ENCODE assay signal across 37 cellular contexts in the genomic region with DNA sequence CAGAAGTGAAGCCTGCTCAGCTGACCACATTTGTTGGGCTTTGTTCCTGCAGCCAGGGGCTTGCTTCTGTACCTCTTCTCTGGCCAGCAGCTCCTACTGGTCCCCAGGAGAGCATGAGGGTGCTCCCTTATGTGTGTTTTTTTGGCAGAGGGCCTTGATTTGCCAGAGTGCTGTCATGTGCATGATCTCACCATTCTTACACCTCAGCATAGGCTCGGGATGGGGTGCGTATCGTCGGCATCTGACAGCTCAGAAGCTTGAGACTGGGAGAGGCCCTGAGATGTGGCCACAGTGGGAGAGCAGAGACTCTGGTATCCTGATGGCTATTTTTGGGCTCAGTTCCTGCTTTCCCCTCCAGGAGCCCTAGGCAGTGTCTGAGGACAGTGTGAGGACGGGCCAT.
DNase-seq lines count a peak whose midpoint lies in the region; ATAC-seq, FAIRE-seq and TF ChIP-seq lines count a peak whose summit lies in the region.
"Had no signal": no experiment of that assay in that cellular context is flagged by ENCODE, and none has a peak within 500 bp of the region (broad histone marks: within the 10 kb centered on the region; RNA-seq: fewer than 3 reads in every experiment).

No MANE protein-coding gene starts in this region.

- H3K36me3 ChIP-seq in H1 (ENCODE audit: control insufficient read depth in 2 of 4, insufficient read depth in 4 of 4, low read length in 3 of 4) (no peaks in the 10 kb centered on the region; a peak in 2 of 8 replicates), neuronal stem cell (replicated peaks in 1 of 2; ENCODE audit: control insufficient read depth in 2 of 2, insufficient read depth in 2 of 2, low read length in 2 of 2) (no peaks in the 10 kb centered on the region), aorta (ENCODE audit: control insufficient read depth in 1 of 2, insufficient read depth in 2 of 2, low read length in 1 of 2) (no peaks in the 10 kb centered on the region)
- H3K36me3 ChIP-seq: BE2C; BLaER1; BLaER1 treated with 17β-estradiol and CSF1 and Interleukin-3, amounts not matched to agents 10 nM and 100 nM had no signal

- CTCF ChIA-PET in H1 (lab: Charles Lee; ENCODE audit: partially characterized antibody), result interaction anchor here (0.8 to 5.6 kb wide), 16 partner anchors 9 to 151 kb away, joined by 3 to 34 read pairs (median 8); no protein-coding TSS in a partner anchor

- peaks cover 8 to 45% (median 24%) of the 10 kb centered on the region in 5 donors for H3K27me3 Mint-ChIP-seq in naive thymus-derived CD8-positive, alpha-beta T cell

- no peak overlapping the region for H2BK120ac ChIP-seq in H1 (replicated peaks; ENCODE audit: low read depth, low read length)
- no peak overlapping the region for H2BK120ac ChIP-seq in neuronal stem cell (ENCODE audit: low read depth, low read length)

- no peaks in the 10 kb centered on the region for H3K4me1 Mint-ChIP-seq in stimulated activated effector memory CD8-positive, alpha-beta T cell treated with anti-CD3 and anti-CD28 coated beads, Interleukin-12 subunit alpha, Interleukin-12 subunit beta, amount 100 ng/mL, for 72 hours
- H3K4me1 Mint-ChIP-seq in naive thymus-derived CD8-positive, alpha-beta T cell, result no peaks in the 10 kb centered on the region
- H3K4me1 Mint-ChIP-seq: B cell; CD14-positive monocyte; CD4-positive, alpha-beta memory T cell; CD4-positive, CD25-positive, alpha-beta regulatory T cell; CD8-positive, alpha-beta memory T cell had no signal

- H3K4me1 ChIP-seq in H1 (replicated peaks in 1 of 4; ENCODE audit: control insufficient read depth in 3 of 4, insufficient read depth in 4 of 4, low read length in 3 of 4) (peaks cover 0 to 30% (median 12%) of the 10 kb centered on the region in 4 experiments; a peak in 6 of 7 replicates), neuronal stem cell (ENCODE audit: control insufficient read depth in 2 of 2, insufficient read depth in 1 of 2, low read depth in 1 of 2, low read length in 2 of 2) (peaks cover 0 to 14% of the 10 kb centered on the region in 2 donors), aorta (ENCODE audit: control insufficient read depth in 1 of 2, insufficient read depth in 2 of 2, low read length in 2 of 2) (no peaks in the 10 kb centered on the region)
- H3K4me1 ChIP-seq: A549, BE2C, Caco-2 had no signal

- peak overlapping the region; percentile 39; the same call in 1 of the 2 replicates for H2AK5ac ChIP-seq in H1 (ENCODE audit: low read depth, low read length)
- H2AK5ac ChIP-seq in neuronal stem cell (ENCODE audit: low read depth, low read length), result no peak overlapping the region

- H3K27ac Mint-ChIP-seq in stimulated activated effector memory CD8-positive, alpha-beta T cell treated with anti-CD3 and anti-CD28 coated beads, Interleukin-12 subunit alpha, Interleukin-12 subunit beta, amount 100 ng/mL, for 72 hours, result no peak overlapping the region
- H3K27ac Mint-ChIP-seq in naive thymus-derived CD8-positive, alpha-beta T cell, result no peak overlapping the region
- H3K27ac Mint-ChIP-seq: B cell; CD14-positive monocyte; CD4-positive, alpha-beta memory T cell; CD4-positive, alpha-beta T cell; CD4-positive, CD25-positive, alpha-beta regulatory T cell; CD8-positive, alpha-beta memory T cell; CD8-positive, alpha-beta T cell had no signal

- ATAC-seq in Right ventricle myocardium inferior, result no peak
- ATAC-seq in Right ventricle myocardium superior (ENCODE audit: poor library complexity), result no peak
- peak; percentile 11 for ATAC-seq in aorta (ENCODE audit: low FRiP score)
- no peak for ATAC-seq in stimulated activated effector memory CD8-positive, alpha-beta T cell treated with anti-CD3 and anti-CD28 coated beads, Interleukin-12 subunit alpha, Interleukin-12 subunit beta, amount 100 ng/mL, for 72 hours
- ATAC-seq in naive thymus-derived CD8-positive, alpha-beta T cell, result no peak
- ATAC-seq: A549; CD8-positive, alpha-beta T cell had no signal

- TF ChIP-seq CTCF in H1 (IDR thresholded peaks at IDR 0.05; ENCODE audit: control extremely low read depth in 1 of 3, insufficient read depth in 1 of 3, low read depth in 1 of 3, low read length in 3 of 3), result no peak

- TF ChIP-seq POLR2A in H1 (IDR thresholded peaks at IDR 0.05; ENCODE audit: control extremely low read depth in 1 of 2, low read depth in 2 of 2, low read length in 2 of 2), result no peak

- peaks cover 5% of the 10 kb centered on the region for H3K9me3 Mint-ChIP-seq in stimulated activated effector memory CD8-positive, alpha-beta T cell treated with anti-CD3 and anti-CD28 coated beads, Interleukin-12 subunit alpha, Interleukin-12 subunit beta, amount 100 ng/mL, for 72 hours
- H3K9me3 Mint-ChIP-seq in naive thymus-derived CD8-positive, alpha-beta T cell, result peaks cover 0 to 3% (median 0%) of the 10 kb centered on the region in 9 donors
- H3K9me3 Mint-ChIP-seq: CD14-positive monocyte; CD4-positive, alpha-beta T cell; CD8-positive, alpha-beta T cell had no signal

- H2AFZ ChIP-seq in H1 (ENCODE audit: low read length), result no peak overlapping the region
- H2AFZ ChIP-seq in neuronal stem cell (ENCODE audit: low read length), result no peak overlapping the region

- no peak overlapping the region for H3K23ac ChIP-seq in H1 (ENCODE audit: insufficient read length)
- no peak overlapping the region for H3K23ac ChIP-seq in neuronal stem cell (ENCODE audit: low read depth, low read length, poor library complexity)

- no peak overlapping the region for H3K4me3 ChIP-seq in H1 (ENCODE audit: extremely low read depth in 1 of 4, insufficient read depth in 2 of 4, low read depth in 3 of 4, low read length in 4 of 4)
- H3K4me3 ChIP-seq in neuronal stem cell (ENCODE audit: low read length in 2 of 2), result no peak overlapping the region
- no peak overlapping the region for H3K4me3 ChIP-seq in aorta (ENCODE audit: low read length in 2 of 2)
- H3K4me3 ChIP-seq: A549; BLaER1; BLaER1 treated with 17β-estradiol and CSF1 and Interleukin-3, amounts not matched to agents 10 nM and 100 nM had no signal

- H3K79me2 ChIP-seq in H1 (ENCODE audit: control insufficient read depth in 1 of 2, insufficient read depth in 2 of 2, low read length in 2 of 2), result no peaks in the 10 kb centered on the region

- H3K9me3 ChIP-seq in H1 (ENCODE audit: insufficient read depth in 2 of 2, low read depth in 1 of 2, low read length in 1 of 2), result no peaks in the 10 kb centered on the region
- no peaks in the 10 kb centered on the region for H3K9me3 ChIP-seq in neuronal stem cell (replicated peaks in 1 of 2; ENCODE audit: control insufficient read depth in 2 of 2, insufficient read depth in 1 of 2, low read depth in 1 of 2, low read length in 2 of 2)
- no peaks in the 10 kb centered on the region for H3K9me3 ChIP-seq in aorta (ENCODE audit: control insufficient read depth, low read length)
- H3K9me3 ChIP-seq: A549; BE2C; BLaER1; BLaER1 treated with 17β-estradiol and CSF1 and Interleukin-3, amounts not matched to agents 10 nM and 100 nM; Caco-2 had no signal

- H3K18ac ChIP-seq in H1 (ENCODE audit: extremely low read depth, low read length) (no peak overlapping the region), neuronal stem cell (ENCODE audit: low read length) (peak overlapping the region; percentile 22)

- H3K56ac ChIP-seq in H1 (replicated peaks; ENCODE audit: insufficient read length, low read depth, low read length), result no peak overlapping the region

- no peaks in the 10 kb centered on the region for H3K36me3 Mint-ChIP-seq in stimulated activated effector memory CD8-positive, alpha-beta T cell treated with anti-CD3 and anti-CD28 coated beads, Interleukin-12 subunit alpha, Interleukin-12 subunit beta, amount 100 ng/mL, for 72 hours
- no peaks in the 10 kb centered on the region for H3K36me3 Mint-ChIP-seq in naive thymus-derived CD8-positive, alpha-beta T cell
- H3K36me3 Mint-ChIP-seq: CD14-positive monocyte; CD4-positive, alpha-beta memory T cell; CD8-positive, alpha-beta memory T cell; CD8-positive, alpha-beta T cell had no signal

- 0 out of 2 replicates have a peak, but pooled peaks cover 2% of the 10 kb centered on the region for H3K23me2 ChIP-seq in H1 (ENCODE audit: low read depth, low read length)

- no peak overlapping the region for H3K4me3 Mint-ChIP-seq in stimulated activated effector memory CD8-positive, alpha-beta T cell treated with anti-CD3 and anti-CD28 coated beads, Interleukin-12 subunit alpha, Interleukin-12 subunit beta, amount 100 ng/mL, for 72 hours
- no peak overlapping the region for H3K4me3 Mint-ChIP-seq in naive thymus-derived CD8-positive, alpha-beta T cell
- H3K4me3 Mint-ChIP-seq: B cell; CD14-positive monocyte; CD4-positive, alpha-beta memory T cell; CD4-positive, alpha-beta T cell; CD4-positive, CD25-positive, alpha-beta regulatory T cell; CD8-positive, alpha-beta T cell had no signal

- no peak overlapping the region for H3K14ac ChIP-seq in H1 (ENCODE audit: insufficient read length)
- H3K14ac ChIP-seq in neuronal stem cell (ENCODE audit: low read length), result no peak overlapping the region

- H2BK12ac ChIP-seq in H1 (ENCODE audit: low read depth, low read length), result peak overlapping the region; percentile 9; the same call in 1 of the 2 replicates
- H2BK12ac ChIP-seq in neuronal stem cell (ENCODE audit: low read length), result no peak overlapping the region

- no peaks in the 10 kb centered on the region; a peak in 3 of 7 replicates for H3K27me3 ChIP-seq in H1 (replicated peaks in 1 of 4; ENCODE audit: control insufficient read depth in 3 of 4, extremely low read depth in 1 of 4, insufficient read depth in 3 of 4, low read length in 3 of 4)
- peaks cover 0 to 6% (median 0%) of the 10 kb centered on the region in 3 experiments for H3K27me3 ChIP-seq in neuronal stem cell (ENCODE audit: control insufficient read depth in 3 of 3, insufficient read depth in 3 of 3, low read depth in 1 of 3, low read length in 3 of 3)
- no peaks in the 10 kb centered on the region for H3K27me3 ChIP-seq in aorta (ENCODE audit: control insufficient read depth in 1 of 2, insufficient read depth in 2 of 2, low read length in 1 of 2)
- H3K27me3 ChIP-seq: BE2C; BLaER1; BLaER1 treated with 17β-estradiol and CSF1 and Interleukin-3, amounts not matched to agents 10 nM and 100 nM had no signal

- H3K27ac ChIP-seq in H1 (ENCODE audit: low read depth, low read length), result no peak overlapping the region
- H3K27ac ChIP-seq in neuronal stem cell (replicated peaks; ENCODE audit: low read length), result no peak overlapping the region
- no peak overlapping the region for H3K27ac ChIP-seq in aorta (ENCODE audit: low read depth in 1 of 2, low read length in 2 of 2)
- H3K27ac ChIP-seq: 22Rv1; A549; BLaER1; BLaER1 treated with 17β-estradiol and CSF1 and Interleukin-3, amounts not matched to agents 10 nM and 100 nM; C4-2B had no signal

- TF ChIP-seq EP300 in H1 (IDR thresholded peaks at IDR 0.05; ENCODE audit: borderline replicate concordance in 1 of 2, low read depth in 2 of 2, low read length in 2 of 2), result no peak

- H4K8ac ChIP-seq in H1 (ENCODE audit: extremely low read depth, insufficient read depth, low read length) (no peak overlapping the region; the same call in 1 of the 2 replicates), neuronal stem cell (ENCODE audit: low read depth, low read length) (no peak overlapping the region)

- FAIRE-seq in H1 (lab: Jason Lieb, UNC), result no peak
- FAIRE-seq: A204.1, A549, D721Med had no signal

- no peak overlapping the region for H2BK5ac ChIP-seq in H1 (ENCODE audit: low read depth, low read length)
- H2BK5ac ChIP-seq in neuronal stem cell (ENCODE audit: low read length), result no peak overlapping the region

- POLR2A ChIA-PET in H1 (lab: Charles Lee; ENCODE audit: partially characterized antibody), result interaction anchor here (0.8 to 1.1 kb wide), 3 partner anchors 9 to 14 kb away, joined by 3 to 6 read pairs (median 3); no protein-coding TSS in a partner anchor
- POLR2A ChIA-PET in naive thymus-derived CD8-positive, alpha-beta T cell (lab: Charles Lee), result no interaction called here

- TF ChIP-seq RAD21 in H1 (IDR thresholded peaks at IDR 0.05 in 1 of 2, conservative IDR thresholded peaks at IDR 0.05 in 1 of 2; ENCODE audit: low read depth in 2 of 2, low read length in 2 of 2), result no peak

- no peaks in the 10 kb centered on the region for H3K79me1 ChIP-seq in H1 (ENCODE audit: low read depth, low read length)
- H3K79me1 ChIP-seq in neuronal stem cell (ENCODE audit: low read depth, low read length), result no peaks in the 10 kb centered on the region

- peak; percentile 37 for DNase-seq in Right ventricle myocardium inferior (ENCODE audit: missing footprints)
- DNase-seq in Right ventricle myocardium superior, result no peak
- DNase-seq in H1 (ENCODE audit: low read depth in 1 of 2, low spot score in 2 of 2), result no peak
- DNase-seq in neuronal stem cell (ENCODE audit: low spot score), result no peak
- no peak for DNase-seq in aorta
- DNase-seq in midbrain (lab: John Stamatoyannopoulos, UW), result no peak
- DNase-seq in stimulated activated effector memory CD8-positive, alpha-beta T cell treated with anti-CD3 and anti-CD28 coated beads, Interleukin-12 subunit alpha, Interleukin-12 subunit beta, amount 100 ng/mL, for 72 hours (ENCODE audit: low spot score in 2 of 2), result no peak
- no peak for DNase-seq in naive thymus-derived CD8-positive, alpha-beta T cell
- DNase-seq: 8988T; ACHN; AML-193; BE2C; C1 segment of cervical spinal cord; Caco-2; Calu3; CD4-positive, alpha-beta memory T cell; CD4-positive, alpha-beta T cell; CD4-positive, CD25-positive, alpha-beta regulatory T cell; CD8-positive, alpha-beta memory T cell; CD8-positive, alpha-beta T cell; COR-L47; DMS 273 treated with DMSO at 0.1 percent for 48 hours; DMS153; DMS53; DMS79; DMS79 treated with DMSO at 0.1 percent for 48 hours; DND-41; EL had no signal

- H2BK15ac ChIP-seq in H1 (ENCODE audit: low read length) (peak overlapping the region; percentile 88; the same call in 1 of the 2 replicates), neuronal stem cell (ENCODE audit: low read length) (peak overlapping the region; percentile 81)

- no peak overlapping the region for H4K5ac ChIP-seq in H1 (ENCODE audit: insufficient read length, low read depth, low read length)

- no peak overlapping the region for H4K91ac ChIP-seq in H1 (replicated peaks; ENCODE audit: insufficient read length, low read length)
- no peak overlapping the region for H4K91ac ChIP-seq in neuronal stem cell (ENCODE audit: low read depth, low read length, poor library complexity)

- H3K4ac ChIP-seq in H1 (replicated peaks; ENCODE audit: insufficient read length, low read depth, low read length), result no peak overlapping the region
- no peak overlapping the region for H3K4ac ChIP-seq in neuronal stem cell (ENCODE audit: low read length)

- WGBS in H1 (ENCODE audit: extremely low coverage in 1 of 2, insufficient coverage in 1 of 2, insufficient read length in 1 of 2, insufficient replicate concordance in 2 of 2, low coverage in 1 of 2, low lambda C conversion rate in 2 of 2, missing lambda C conversion rate in 1 of 2), 2 experiments, result 86% methylated on average over 4 of the region's 5 CpGs; no CpG with 5 or more reads in 1 of the 2 experiments
- WGBS in neuronal stem cell (ENCODE audit: extremely low coverage in 2 of 2, insufficient read length in 2 of 2, insufficient replicate concordance in 1 of 2), 2 donors, result no CpG with 5 or more reads among the region's 5 CpGs
- 68 to 78% methylated on average over 5 of the region's 5 CpGs for whole genome bisulfite sequencing in aorta, 2 donors

- H3K9ac ChIP-seq in H1 (replicated peaks in 1 of 4; ENCODE audit: extremely low read depth in 1 of 4, low read depth in 3 of 4, low read length in 3 of 4) (no peak overlapping the region), neuronal stem cell (ENCODE audit: low read depth, low read length, poor library complexity) (no peak overlapping the region)
- H3K9ac ChIP-seq: BLaER1; BLaER1 treated with 17β-estradiol and CSF1 and Interleukin-3, amounts not matched to agents 10 nM and 100 nM had no signal

- H2BK20ac ChIP-seq in H1 (ENCODE audit: low read length), result 0 out of 2 replicates have a peak overlapping the region, but pooled peaks have one; percentile 18

- intact Hi-C loops in Right ventricle myocardium inferior (cut with DNase I) (no loop called here), Right ventricle myocardium superior (cut with DNase I) (no loop called here), aorta (cut with DNase I) (no loop called here)

- H4K20me1 ChIP-seq in H1 (replicated peaks in 1 of 2; ENCODE audit: control insufficient read depth in 1 of 2, insufficient read depth in 2 of 2, low read length in 2 of 2), result no peaks in the 10 kb centered on the region
- H4K20me1 ChIP-seq: BLaER1; BLaER1 treated with 17β-estradiol and CSF1 and Interleukin-3, amounts not matched to agents 10 nM and 100 nM had no signal

- no peak overlapping the region for H3K4me2 ChIP-seq in H1 (ENCODE audit: insufficient read depth in 1 of 2, low read depth in 2 of 2, low read length in 2 of 2)
- H3K4me2 ChIP-seq in neuronal stem cell (ENCODE audit: insufficient read depth, low read length, poor library complexity, severe bottlenecking), result no peak overlapping the region
- H3K4me2 ChIP-seq: A549; BLaER1; BLaER1 treated with 17β-estradiol and CSF1 and Interleukin-3, amounts not matched to agents 10 nM and 100 nM had no signal
